8 cellular contexts compared by ENCODE assay signal in genomic region chr2:149040451-149040850, GRCh38. TPM values are rescaled to one million over a fixed set of nuclear protein-coding genes. Genes with fewer than 3 reads are reported as not detected.
DNase-seq lines count a peak whose midpoint lies in the region; ATAC-seq and TF ChIP-seq lines count a peak whose summit lies in the region.

No MANE protein-coding gene starts in this region.

- peak; percentile 80 for TF ChIP-seq CTCF in GM12865 (IDR thresholded peaks at IDR 0.05; ENCODE audit: insufficient read depth, low read depth, low read length, missing control alignments)

- peaks cover 20% of the 10 kb centered on the region for H3K27me3 ChIP-seq in effector memory CD4-positive, alpha-beta T cell (replicated peaks; ENCODE audit: control insufficient read depth, insufficient read depth, low read length, poor library complexity, severe bottlenecking)
- no peaks in the 10 kb centered on the region for H3K27me3 ChIP-seq in MG63

- DNase-seq in GM12865 (ENCODE audit: low read depth), result peak; percentile 90
- DNase-seq in T-helper 1 cell, result peak in 3 of 5 donors; percentile 7 to 28 (median 24)
- peak in 2 of 3 donors; percentile 16 to 26 for DNase-seq in effector memory CD4-positive, alpha-beta T cell
- peak; percentile 55 to 71 for DNase-seq in stimulated activated CD4-positive, alpha-beta T cell treated with anti-CD3 and anti-CD28 coated beads, Interleukin-2, amount 100 ng/mL, for 24 hours
- no peak for DNase-seq in MG63

- H3K27ac ChIP-seq in effector memory CD4-positive, alpha-beta T cell (ENCODE audit: insufficient read depth, low read length, poor library complexity, severe bottlenecking), result no peak overlapping the region

- H3K4me1 ChIP-seq in effector memory CD4-positive, alpha-beta T cell (ENCODE audit: control insufficient read depth, insufficient read depth, low read length, poor library complexity, severe bottlenecking), result peaks cover 6% of the 10 kb centered on the region

- ATAC-seq in HG02852 (IDR thresholded peaks at IDR 0.05; ENCODE audit: unreplicated experiment) (peak; percentile 45), GM21737 (IDR thresholded peaks at IDR 0.05; ENCODE audit: unreplicated experiment) (no peak), GM21528 (IDR thresholded peaks at IDR 0.05; ENCODE audit: low FRiP score, unreplicated experiment) (no peak)

- H3K4me3 ChIP-seq in GM12865 (ENCODE audit: low read depth, low read length) (no peak overlapping the region), MG63 (no peak overlapping the region)
- H3K4me3 ChIP-seq in effector memory CD4-positive, alpha-beta T cell (ENCODE audit: insufficient read depth, low read depth, low read length, poor library complexity, severe bottlenecking), result no peak overlapping the region

- no peaks in the 10 kb centered on the region for H3K9me3 ChIP-seq in effector memory CD4-positive, alpha-beta T cell (ENCODE audit: control insufficient read depth, low read length)
- H3K9me3 ChIP-seq in MG63, result no peaks in the 10 kb centered on the region

- H3K36me3 ChIP-seq in effector memory CD4-positive, alpha-beta T cell (ENCODE audit: control insufficient read depth, insufficient read depth, low read length), result no peaks in the 10 kb centered on the region
- no peaks in the 10 kb centered on the region for H3K36me3 ChIP-seq in MG63

RNA-seq across cellular contexts. Expression of gene LYPD6B, which starts 2.0 kb away (rescaled TPM):
- 1.6 TPM in 1 of 2 replicates, not detected in the other for total RNA-seq in MG63 (2014; rRNA removed; shearing (Covaris generic); ENCODE audit: low replicate concordance)
